8 cellular contexts compared by ENCODE assay signal in genomic region chr3:196639517-196640500, GRCh38. TPM values are rescaled to one million over a fixed set of nuclear protein-coding genes. Genes with fewer than 3 reads are reported as not detected.
DNase-seq lines count a peak whose midpoint lies in the region; ATAC-seq and TF ChIP-seq lines count a peak whose summit lies in the region.

TSS of gene NRROS (plus strand) at chr3:196639694. CDS start at chr3:196654540, 14,846 bp downstream.

- TF ChIP-seq CTCF in CD14-positive monocyte (IDR thresholded peaks at IDR 0.05): no peak

- H3K4me1 Mint-ChIP-seq in CD14-positive monocyte (peaks cover 78% of the 10 kb centered on the region), T-cell (peaks cover 78 to 88% (median 82%) of the 10 kb centered on the region in 3 donors)

- peaks cover 0 to 2% (median 0%) of the 10 kb centered on the region in 7 donors for H3K9me3 Mint-ChIP-seq in CD14-positive monocyte
- no peaks in the 10 kb centered on the region for H3K9me3 Mint-ChIP-seq in T-cell

- peak; percentile 83 for DNase-seq in CD14-positive monocyte (ENCODE audit: low spot score)
- peak; percentile 91 for DNase-seq in KBM-7
- peak in 31 of 34 experiments; percentile 29 to 71 (median 45) for DNase-seq in T-cell
- DNase-seq in amygdala (lab: John Stamatoyannopoulos, UW): peak in 36 of 56 donors; percentile 13 to 62 (median 37)
- peak; percentile 61 for DNase-seq in hepatic stellate cell (ENCODE audit: low spot score)
- peak; percentile 79 for DNase-seq in sciatic nerve (ENCODE audit: low spot score)

- peak within 1 kb of the TSS; percentile 93 to 100 (median 99) for H3K27ac Mint-ChIP-seq in CD14-positive monocyte
- peak within 1 kb of the TSS; percentile 93 to 96 for H3K27ac Mint-ChIP-seq in T-cell

- peaks cover 34 to 40% of the 10 kb centered on the region in 2 donors for H3K36me3 Mint-ChIP-seq in CD14-positive monocyte
- H3K36me3 Mint-ChIP-seq in T-cell: peaks cover 6% of the 10 kb centered on the region

- CTCF ChIA-PET in T-cell (lab: Charles Lee): interaction anchor here (0.6 to 1.5 kb wide), 5 partner anchors 10 to 124 kb away, joined by 3 to 5 read pairs (median 3); no protein-coding TSS in a partner anchor

- intact Hi-C loops in CD14-positive monocyte (cut with micrococcal nuclease) (loop anchor here in 1 of 2 donors (5.0 to 10.0 kb wide), 2 partner anchors 47 to 735 kb away; partner anchors contain the start of gene TNK2), sciatic nerve (cut with DNase I) (no loop called here)

- H3K27me3 Mint-ChIP-seq in CD14-positive monocyte (ENCODE audit: low read depth in 3 of 3) (peaks cover 0 to 3% (median 0%) of the 10 kb centered on the region in 3 donors), T-cell (no peaks in the 10 kb centered on the region)

- in situ Hi-C loops in KBM-7 (cut with MboI; ENCODE audit: low pct_unique_long_range_greater_than_20kb, low sequenced_read_pairs): no loop called here

- ATAC-seq in GM19463 (IDR thresholded peaks at IDR 0.05; ENCODE audit: unreplicated experiment) (peak; percentile 28), T-cell (replicated peaks in 1 of 4) (peak; percentile 66 to 77 (median 74)), sciatic nerve (peak; percentile 82), GM18520 (IDR thresholded peaks at IDR 0.05; ENCODE audit: unreplicated experiment) (no peak)

- H3K4me3 Mint-ChIP-seq in CD14-positive monocyte (peak within 1 kb of the TSS; percentile 95 to 99), T-cell (peak within 1 kb of the TSS; percentile 84 to 86 (median 85))

- POLR2A ChIA-PET in T-cell (lab: Charles Lee): interaction anchor here (0.5 to 1.5 kb wide), 3 partner anchors 8 to 74 kb away, joined by 3 read pairs; no protein-coding TSS in a partner anchor

RNA-seq across cellular contexts. Expression of gene NRROS, which starts in this region (rescaled TPM):
- polyA plus RNA-seq in CD14-positive monocyte: 1 to 10 TPM; 5.9 to 7.5 TPM
- total RNA-seq in T-cell: 10 to 100 TPM in 4 of 5 donors, 1 to 10 TPM in 1; 7.6 to 16.8 (median 15.6) TPM
- 10.0 TPM for total RNA-seq in sciatic nerve

Comparison
In these comparisons a context has a peak if more than half of its experiments do, and no peak if none do; other contexts are left out.
1. DNase-seq: peak in every context shown above with its lines; median percentile 91 in KBM-7; 83 in CD14-positive monocyte; 79 in sciatic nerve; 61 in hepatic stellate cell; 45 in T-cell; 37 in amygdala.